In the genomic region with DNA sequence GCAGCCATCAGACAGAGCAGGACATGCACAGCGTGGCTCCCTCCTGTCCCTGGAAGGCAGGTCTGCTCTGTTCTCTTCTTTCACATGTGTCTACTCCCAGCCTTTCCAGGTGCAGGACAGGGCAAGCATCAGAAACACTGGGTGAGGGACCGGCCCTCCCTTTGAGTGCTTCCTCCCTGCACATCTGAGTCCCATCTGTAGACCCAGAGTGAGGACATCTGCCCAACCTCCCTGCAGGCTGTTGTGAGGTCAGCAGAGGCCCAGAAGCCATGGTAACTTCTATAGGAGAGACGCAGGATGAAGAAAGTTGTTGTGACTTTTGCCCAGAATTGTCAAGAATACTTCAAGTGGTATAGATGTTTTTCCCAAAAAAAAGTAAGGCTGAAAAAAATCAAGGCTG, we compare ENCODE assay signal across 13 cellular contexts.
A peak's percentile ranks its signal among the peaks of the same experiment; 100 is the strongest.
DNase-seq lines count a peak whose midpoint lies in the region; TF ChIP-seq lines count a peak whose summit lies in the region.
"Had no signal": no experiment of that assay in that cellular context is flagged by ENCODE, and none has a peak within 500 bp of the region (broad histone marks: within the 10 kb centered on the region; RNA-seq: fewer than 3 reads in every experiment).

No MANE protein-coding gene starts in this region.

- DNase-seq in EH (ENCODE audit: low read depth) (peak; percentile 67), SK-N-MC (ENCODE audit: low read depth, low spot score) (no peak), glutamatergic neuron (peak; percentile 58), sigmoid colon (no peak), SW480 (ENCODE audit: low spot score) (no peak), superior temporal gyrus (ENCODE audit: extremely low spot score) (no peak)
- no peak for DNase-seq in activated CD8-positive, alpha-beta memory T cell treated with anti-CD3 and anti-CD28 coated beads, Interleukin-2, amount 50 U/mL, for 48 hours
- DNase-seq in stimulated activated CD4-positive, alpha-beta T cell treated with anti-CD3 and anti-CD28 coated beads, Interleukin-15, amount 100 ng/mL, for 24 hours, result no peak
- DNase-seq: activated CD4-positive, alpha-beta T cell treated with anti-CD3 and anti-CD28 coated beads, Interleukin-2, amount 50 U/mL, for 48 hours; AML-193; mucosa of descending colon; T1000 had no signal

- H3K36me3 Mint-ChIP-seq in glutamatergic neuron (ENCODE audit: unreplicated experiment), result no peaks in the 10 kb centered on the region

- peak overlapping the region; percentile 90 for H3K27ac Mint-ChIP-seq in glutamatergic neuron (ENCODE audit: unreplicated experiment)

- no peak for TF ChIP-seq POLR2A in sigmoid colon (IDR thresholded peaks at IDR 0.05)

- H3K9me3 Mint-ChIP-seq in glutamatergic neuron (ENCODE audit: unreplicated experiment), result peaks cover 5% of the 10 kb centered on the region

- H3K27me3 Mint-ChIP-seq in glutamatergic neuron (ENCODE audit: unreplicated experiment), result peaks cover 4% of the 10 kb centered on the region

- H3K4me3 Mint-ChIP-seq in glutamatergic neuron (ENCODE audit: unreplicated experiment), result peak overlapping the region; percentile 68

- WGBS in sigmoid colon, 2 donors, result 63 to 87% methylated on average over 3 of the region's 3 CpGs

- H3K9ac ChIP-seq in SK-N-MC (ENCODE audit: insufficient read length), result no peak overlapping the region

- H3K4me3 ChIP-seq in SK-N-MC (peak overlapping the region; percentile 40), sigmoid colon (no peak overlapping the region)
- H3K4me3 ChIP-seq: breast epithelium, mucosa of descending colon had no signal

- peaks cover 39% of the 10 kb centered on the region for H3K4me1 Mint-ChIP-seq in glutamatergic neuron (ENCODE audit: low read depth, unreplicated experiment)

- intact Hi-C loops in sigmoid colon (cut with DNase I), result no loop called here

- H3K27ac ChIP-seq in SK-N-MC (no peak overlapping the region), sigmoid colon (peak overlapping the region; percentile 82 to 94 (median 90))
- H3K27ac ChIP-seq: breast epithelium had no signal

- H3K9me3 ChIP-seq in SK-N-MC (ENCODE audit: low read depth, low read length) (no peaks in the 10 kb centered on the region), sigmoid colon (no peaks in the 10 kb centered on the region)
- H3K9me3 ChIP-seq: breast epithelium, mucosa of descending colon had no signal

- H3K4me1 ChIP-seq in sigmoid colon, result peaks cover 0 to 83% (median 69%) of the 10 kb centered on the region in 4 donors
- H3K4me1 ChIP-seq: breast epithelium had no signal

- no peak for TF ChIP-seq EP300 in sigmoid colon (IDR thresholded peaks at IDR 0.05)

- TF ChIP-seq CTCF in glutamatergic neuron (IDR thresholded peaks at IDR 0.05; ENCODE audit: partially characterized antibody, unreplicated experiment) (no peak), sigmoid colon (IDR thresholded peaks at IDR 0.05) (no peak)

- H3K27me3 ChIP-seq in sigmoid colon, result no peaks in the 10 kb centered on the region
- H3K27me3 ChIP-seq: breast epithelium had no signal

- no peaks in the 10 kb centered on the region for H3K36me3 ChIP-seq in SK-N-MC (ENCODE audit: insufficient read depth, low read length)
- no peaks in the 10 kb centered on the region for H3K36me3 ChIP-seq in sigmoid colon
- H3K36me3 ChIP-seq: breast epithelium had no signal

Comparison
In these comparisons a context has a peak if more than half of its experiments do, and no peak if none do; other contexts are left out.
1. DNase-seq: peak in EH (single experiment) and glutamatergic neuron (single experiment); none in SK-N-MC (single experiment), sigmoid colon (single experiment), activated CD8-positive, alpha-beta memory T cell treated with anti-CD3 and anti-CD28 coated beads, Interleukin-2, amount 50 U/mL, for 48 hours (single experiment), SW480 (single experiment), stimulated activated CD4-positive, alpha-beta T cell treated with anti-CD3 and anti-CD28 coated beads, Interleukin-15, amount 100 ng/mL, for 24 hours (single experiment) and superior temporal gyrus (single experiment).